ENCODE assay signal across 27 cellular contexts in genomic region chr10:75762436-75762802, GRCh38.
"Had no signal": no experiment of that assay in that cellular context is flagged by ENCODE, and none has a peak within 500 bp of the region (broad histone marks: within the 10 kb centered on the region; RNA-seq: fewer than 3 reads in every experiment).

No MANE protein-coding gene starts in this region.

- DNase-seq: activated B cell treated with CpG ODN at 0.5 μM for 24 hours; activated CD4-positive, alpha-beta T cell treated with anti-CD3 and anti-CD28 coated beads for 36 hours; activated CD8-positive, alpha-beta memory T cell treated with anti-CD3 and anti-CD28 coated beads, Interleukin-2, amount 10 ng/mL, durations not matched to agents 7 days and 5 days; activated CD8-positive, alpha-beta T cell treated with anti-CD3 and anti-CD28 coated beads, Interleukin-2, amount 10 ng/mL, durations not matched to agents 7 days and 5 days; activated naive CD4-positive, alpha-beta T cell treated with Interleukin-2 at 50 U/mL for 16 hours; activated T-cell treated with anti-CD3 and anti-CD28 coated beads, Interleukin-2, amount 50 U/mL, for 72 hours; anterior cingulate cortex; dermis blood vessel endothelial cell; effector CD4-positive, alpha-beta T cell; foreskin keratinocyte; heart left ventricle; kidney glomerular epithelial cell; left ventricle myocardium superior; naive thymus-derived CD4-positive, alpha-beta T cell; nucleus accumbens; spleen; stimulated activated naive CD4-positive, alpha-beta T cell; T-helper 1 cell had no signal

- H3K9me3 ChIP-seq: esophagus muscularis mucosa, right atrium auricular region, tibial nerve had no signal

- ATAC-seq: activated CD4-positive, alpha-beta T cell treated with anti-CD3 and anti-CD28 coated beads for 36 hours; activated CD8-positive, alpha-beta memory T cell treated with anti-CD3 and anti-CD28 coated beads, Interleukin-2, amount 10 ng/mL, durations not matched to agents 7 days and 5 days; activated CD8-positive, alpha-beta T cell treated with anti-CD3 and anti-CD28 coated beads, Interleukin-2, amount 10 ng/mL, durations not matched to agents 7 days and 5 days; activated T-cell treated with anti-CD3 and anti-CD28 coated beads, Interleukin-2, amount 50 U/mL, for 72 hours; foreskin keratinocyte; heart left ventricle; left ventricle myocardium superior; naive thymus-derived CD4-positive, alpha-beta T cell had no signal

- H3K4me3 Mint-ChIP-seq: activated B cell treated with CpG ODN at 0.5 μM for 24 hours; activated CD4-positive, alpha-beta T cell treated with anti-CD3 and anti-CD28 coated beads for 36 hours; activated CD8-positive, alpha-beta memory T cell treated with anti-CD3 and anti-CD28 coated beads, Interleukin-2, amount 10 ng/mL, durations not matched to agents 7 days and 5 days; activated CD8-positive, alpha-beta T cell treated with anti-CD3 and anti-CD28 coated beads, Interleukin-2, amount 10 ng/mL, durations not matched to agents 7 days and 5 days; activated naive CD8-positive, alpha-beta T cell; activated T-cell treated with anti-CD3 and anti-CD28 coated beads, Interleukin-2, amount 50 U/mL, for 72 hours; central memory CD8-positive, alpha-beta T cell; mesothelial cell of epicardium; naive thymus-derived CD4-positive, alpha-beta T cell; neural crest cell; T-helper 2 cell treated with Interferon-gamma antibody and Interleukin-4, amounts not matched to agents 5 μg/mL and 100 μg/mL, for 36 hours had no signal

- H3K27ac Mint-ChIP-seq: activated B cell treated with CpG ODN at 0.5 μM for 24 hours; activated CD4-positive, alpha-beta T cell treated with anti-CD3 and anti-CD28 coated beads for 36 hours; activated CD8-positive, alpha-beta memory T cell treated with anti-CD3 and anti-CD28 coated beads, Interleukin-2, amount 10 ng/mL, durations not matched to agents 7 days and 5 days; activated CD8-positive, alpha-beta T cell treated with anti-CD3 and anti-CD28 coated beads, Interleukin-2, amount 10 ng/mL, durations not matched to agents 7 days and 5 days; activated naive CD8-positive, alpha-beta T cell; activated T-cell treated with anti-CD3 and anti-CD28 coated beads, Interleukin-2, amount 50 U/mL, for 72 hours; mesothelial cell of epicardium; naive thymus-derived CD4-positive, alpha-beta T cell; T-helper 2 cell treated with Interferon-gamma antibody and Interleukin-4, amounts not matched to agents 5 μg/mL and 100 μg/mL, for 36 hours had no signal

- H3K27ac ChIP-seq: esophagus muscularis mucosa, foreskin keratinocyte, heart left ventricle, parathyroid adenoma, right atrium auricular region, spleen, tibial nerve had no signal

- H3K36me3 ChIP-seq: esophagus muscularis mucosa, heart left ventricle, right atrium auricular region, spleen, tibial nerve had no signal

- H3K4me1 Mint-ChIP-seq: activated B cell treated with CpG ODN at 0.5 μM for 24 hours; activated CD8-positive, alpha-beta memory T cell treated with anti-CD3 and anti-CD28 coated beads, Interleukin-2, amount 10 ng/mL, durations not matched to agents 7 days and 5 days; central memory CD8-positive, alpha-beta T cell; naive thymus-derived CD4-positive, alpha-beta T cell had no signal

- H3K4me1 ChIP-seq: parathyroid adenoma, right atrium auricular region, spleen had no signal

- H3K36me3 Mint-ChIP-seq: activated CD8-positive, alpha-beta memory T cell treated with anti-CD3 and anti-CD28 coated beads, Interleukin-2, amount 10 ng/mL, durations not matched to agents 7 days and 5 days; activated naive CD8-positive, alpha-beta T cell; mesothelial cell of epicardium; naive thymus-derived CD4-positive, alpha-beta T cell had no signal

- H3K27me3 ChIP-seq: esophagus muscularis mucosa, foreskin keratinocyte, heart left ventricle, right atrium auricular region, spleen, tibial nerve had no signal

- H3K4me3 ChIP-seq: esophagus muscularis mucosa, heart left ventricle, right atrium auricular region, spleen, tibial nerve had no signal

- H3K9me3 Mint-ChIP-seq: activated B cell treated with CpG ODN at 0.5 μM for 24 hours; activated T-cell treated with anti-CD3 and anti-CD28 coated beads, Interleukin-2, amount 50 U/mL, for 72 hours; central memory CD8-positive, alpha-beta T cell; mesothelial cell of epicardium; neural crest cell; T-helper 2 cell treated with Interferon-gamma antibody and Interleukin-4, amounts not matched to agents 5 μg/mL and 100 μg/mL, for 36 hours had no signal

- H3K27me3 Mint-ChIP-seq: activated CD8-positive, alpha-beta memory T cell treated with anti-CD3 and anti-CD28 coated beads, Interleukin-2, amount 10 ng/mL, durations not matched to agents 7 days and 5 days; activated naive CD8-positive, alpha-beta T cell; central memory CD8-positive, alpha-beta T cell had no signal
